1 cellular context compared by ENCODE assay signal in the genomic region with DNA sequence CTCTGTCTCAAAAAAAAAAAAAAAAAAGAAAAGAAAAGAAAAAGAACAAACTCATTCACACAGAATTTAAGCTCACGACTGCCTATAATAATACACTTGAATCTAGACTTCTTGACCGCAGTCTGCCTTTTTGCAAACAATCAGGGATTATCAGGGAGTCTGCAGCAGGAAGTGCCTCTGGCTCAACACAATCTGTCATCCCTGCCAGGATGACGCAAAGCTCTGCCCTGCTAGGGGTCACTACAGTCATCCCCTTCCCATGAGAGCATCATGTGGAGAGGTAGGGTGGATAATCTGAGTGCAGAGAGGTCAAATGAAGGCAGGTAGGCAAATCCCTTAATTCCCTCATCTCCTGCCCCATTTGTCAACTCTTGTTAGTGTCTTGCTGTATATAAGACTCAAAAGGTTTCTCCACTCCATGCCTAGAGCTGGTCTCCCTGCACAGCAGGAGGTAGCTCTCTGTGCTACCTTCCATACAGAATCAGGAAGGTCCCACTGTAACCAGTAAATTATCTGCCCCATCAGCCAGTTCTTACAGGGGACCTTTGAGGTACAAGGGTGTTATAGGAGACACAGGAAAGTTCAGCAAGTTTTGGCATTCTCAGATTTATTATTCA.
TF ChIP-seq lines count a peak whose summit lies in the region.

No MANE protein-coding gene starts in this region.

TF ChIP-seq in GM23338, 12 proteins besides CTCF, POLR2A, EP300 and RAD21:
- TF ChIP-seq ZNF462 (CRISPR knock-in tag; IDR thresholded peaks at IDR 0.05) (no peak), STAT1 (IDR thresholded peaks at IDR 0.05; ENCODE audit: unreplicated experiment) (no peak), NANOG (IDR thresholded peaks at IDR 0.05; ENCODE audit: borderline replicate concordance) (no peak), POLR2AphosphoS5 (IDR thresholded peaks at IDR 0.05; ENCODE audit: low read depth) (no peak), ZNF114 (CRISPR knock-in tag; IDR thresholded peaks at IDR 0.05) (no peak), EZH2 (IDR thresholded peaks at IDR 0.05; ENCODE audit: low read depth, unreplicated experiment) (no peak), EZH2phosphoT487 (IDR thresholded peaks at IDR 0.05; ENCODE audit: unreplicated experiment) (no peak), CREB1 (CRISPR knock-in tag; IDR thresholded peaks at IDR 0.05; ENCODE audit: low read depth) (no peak), JUNB (IDR thresholded peaks at IDR 0.05; ENCODE audit: unreplicated experiment) (no peak), ZNF331 (CRISPR knock-in tag; IDR thresholded peaks at IDR 0.05; ENCODE audit: low read depth) (no peak)
- TF ChIP-seq, protein P1, sequence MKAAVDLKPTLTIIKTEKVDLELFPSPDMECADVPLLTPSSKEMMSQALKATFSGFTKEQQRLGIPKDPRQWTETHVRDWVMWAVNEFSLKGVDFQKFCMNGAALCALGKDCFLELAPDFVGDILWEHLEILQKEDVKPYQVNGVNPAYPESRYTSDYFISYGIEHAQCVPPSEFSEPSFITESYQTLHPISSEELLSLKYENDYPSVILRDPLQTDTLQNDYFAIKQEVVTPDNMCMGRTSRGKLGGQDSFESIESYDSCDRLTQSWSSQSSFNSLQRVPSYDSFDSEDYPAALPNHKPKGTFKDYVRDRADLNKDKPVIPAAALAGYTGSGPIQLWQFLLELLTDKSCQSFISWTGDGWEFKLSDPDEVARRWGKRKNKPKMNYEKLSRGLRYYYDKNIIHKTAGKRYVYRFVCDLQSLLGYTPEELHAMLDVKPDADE (IDR thresholded peaks at IDR 0.05), result no peak
- TF ChIP-seq, protein P2, sequence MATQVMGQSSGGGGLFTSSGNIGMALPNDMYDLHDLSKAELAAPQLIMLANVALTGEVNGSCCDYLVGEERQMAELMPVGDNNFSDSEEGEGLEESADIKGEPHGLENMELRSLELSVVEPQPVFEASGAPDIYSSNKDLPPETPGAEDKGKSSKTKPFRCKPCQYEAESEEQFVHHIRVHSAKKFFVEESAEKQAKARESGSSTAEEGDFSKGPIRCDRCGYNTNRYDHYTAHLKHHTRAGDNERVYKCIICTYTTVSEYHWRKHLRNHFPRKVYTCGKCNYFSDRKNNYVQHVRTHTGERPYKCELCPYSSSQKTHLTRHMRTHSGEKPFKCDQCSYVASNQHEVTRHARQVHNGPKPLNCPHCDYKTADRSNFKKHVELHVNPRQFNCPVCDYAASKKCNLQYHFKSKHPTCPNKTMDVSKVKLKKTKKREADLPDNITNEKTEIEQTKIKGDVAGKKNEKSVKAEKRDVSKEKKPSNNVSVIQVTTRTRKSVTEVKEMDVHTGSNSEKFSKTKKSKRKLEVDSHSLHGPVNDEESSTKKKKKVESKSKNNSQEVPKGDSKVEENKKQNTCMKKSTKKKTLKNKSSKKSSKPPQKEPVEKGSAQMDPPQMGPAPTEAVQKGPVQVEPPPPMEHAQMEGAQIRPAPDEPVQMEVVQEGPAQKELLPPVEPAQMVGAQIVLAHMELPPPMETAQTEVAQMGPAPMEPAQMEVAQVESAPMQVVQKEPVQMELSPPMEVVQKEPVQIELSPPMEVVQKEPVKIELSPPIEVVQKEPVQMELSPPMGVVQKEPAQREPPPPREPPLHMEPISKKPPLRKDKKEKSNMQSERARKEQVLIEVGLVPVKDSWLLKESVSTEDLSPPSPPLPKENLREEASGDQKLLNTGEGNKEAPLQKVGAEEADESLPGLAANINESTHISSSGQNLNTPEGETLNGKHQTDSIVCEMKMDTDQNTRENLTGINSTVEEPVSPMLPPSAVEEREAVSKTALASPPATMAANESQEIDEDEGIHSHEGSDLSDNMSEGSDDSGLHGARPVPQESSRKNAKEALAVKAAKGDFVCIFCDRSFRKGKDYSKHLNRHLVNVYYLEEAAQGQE (IDR thresholded peaks at IDR 0.05; ENCODE audit: unreplicated experiment), result no peak
